In the genomic region with DNA sequence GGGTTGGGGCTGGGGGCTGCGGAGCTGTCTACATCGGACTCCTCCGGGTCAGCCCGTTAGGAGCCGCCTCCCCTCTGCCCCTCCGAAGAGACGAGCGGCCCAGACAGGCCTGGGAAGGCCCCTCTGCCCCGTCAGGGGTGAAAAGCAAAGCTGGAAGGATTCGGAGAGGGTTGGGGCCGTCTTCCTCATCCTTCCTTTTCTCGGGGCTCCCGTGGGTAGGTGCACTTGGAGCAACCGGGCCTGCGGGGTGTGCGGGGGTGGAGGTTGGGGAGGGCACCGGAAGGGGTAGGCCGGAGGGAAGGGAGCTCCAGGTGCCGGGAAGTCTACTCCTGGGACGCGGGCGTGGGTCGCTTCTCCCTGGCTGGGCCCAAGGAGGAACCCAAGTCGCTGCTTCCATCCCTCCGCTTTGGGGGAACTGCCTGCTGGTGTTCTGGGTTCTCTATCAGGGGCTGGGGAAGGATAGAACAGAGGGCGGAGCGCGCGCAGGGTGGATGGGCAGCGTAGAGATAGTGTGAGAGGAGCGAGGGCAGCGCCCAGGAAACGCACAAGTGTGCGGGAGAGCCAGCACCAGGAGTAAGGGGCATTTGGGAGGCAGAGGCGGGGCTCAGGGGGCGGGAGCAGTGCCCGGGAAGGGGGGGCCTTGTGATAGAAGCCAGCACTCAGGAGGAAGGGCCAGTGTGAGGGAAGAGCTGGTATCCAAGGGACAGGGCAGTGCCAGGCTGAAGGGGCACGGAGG, we compare ENCODE assay signal across 8 cellular contexts. TPM values are rescaled to one million over a fixed set of nuclear protein-coding genes. Genes with fewer than 3 reads are reported as not detected.
DNase-seq lines count a peak whose midpoint lies in the region; ATAC-seq, FAIRE-seq and TF ChIP-seq lines count a peak whose summit lies in the region.

No MANE protein-coding gene starts in this region.

- FAIRE-seq in keratinocyte (lab: Jason Lieb, UNC), result no peak

- H3K4me2 ChIP-seq in mammary epithelial cell (ENCODE audit: insufficient read depth, low read depth, low read length), result peak overlapping the region; percentile 96
- peak overlapping the region; percentile 74 for H3K4me2 ChIP-seq in keratinocyte (ENCODE audit: control insufficient read depth, extremely low read depth, insufficient read depth, low read depth, low read length)

- peaks cover 45% of the 10 kb centered on the region for H3K79me2 ChIP-seq in mammary epithelial cell (ENCODE audit: insufficient read depth, low read length)
- H3K79me2 ChIP-seq in keratinocyte (ENCODE audit: control insufficient read depth, insufficient read depth, low read length), result peaks cover 25% of the 10 kb centered on the region

- no peaks in the 10 kb centered on the region for H3K9me3 ChIP-seq in CD4-positive, CD25-positive, alpha-beta regulatory T cell (ENCODE audit: control insufficient read depth in 2 of 2, low read length in 2 of 2)
- H3K9me3 ChIP-seq in MG63, result no peaks in the 10 kb centered on the region
- H3K9me3 ChIP-seq in mammary epithelial cell (replicated peaks; ENCODE audit: insufficient read depth, low read length), result no peaks in the 10 kb centered on the region
- H3K9me3 ChIP-seq in keratinocyte (ENCODE audit: control insufficient read depth, low read depth, low read length), result no peaks in the 10 kb centered on the region

- peak overlapping the region; percentile 57 for H3K4me3 ChIP-seq in CD4-positive, CD25-positive, alpha-beta regulatory T cell (ENCODE audit: low read depth, low read length)
- H3K4me3 ChIP-seq in MG63 (peak overlapping the region; percentile 75), mammary epithelial cell (replicated peaks in 1 of 3; ENCODE audit: insufficient read depth in 1 of 3, low read depth in 2 of 3, low read length in 3 of 3) (peak overlapping the region; percentile 75 to 88 (median 85)), keratinocyte (ENCODE audit: control insufficient read depth in 2 of 3, extremely low read depth in 1 of 3, insufficient read depth in 2 of 3, low read depth in 1 of 3, low read length in 3 of 3) (peak overlapping the region; percentile 59 to 97 (median 95))

- BruUV-seq in mammary epithelial cell (replicated peaks; lab: Mats Ljungman, UMichigan), result TSS peak; percentile 45

- H3K4me3 Mint-ChIP-seq in CD4-positive, CD25-positive, alpha-beta regulatory T cell, result peak overlapping the region; percentile 97 to 99 (median 98)

- no peaks in the 10 kb centered on the region for H3K9me1 ChIP-seq in keratinocyte (ENCODE audit: control insufficient read depth, extremely low read depth, insufficient read depth, low read length)

- 0% methylated on average over 4 of the region's 38 CpGs for WGBS in mammary epithelial cell (ENCODE audit: low coverage, missing lambda C conversion rate)

- intact Hi-C loops in mammary epithelial cell (cut with micrococcal nuclease), result loop anchor here (1.0 to 10.0 kb wide), 5 partner anchors 17 to 403 kb away; a partner anchor contains a TSS

- peaks cover 4 to 47% (median 34%) of the 10 kb centered on the region in 4 donors for H3K4me1 Mint-ChIP-seq in CD4-positive, CD25-positive, alpha-beta regulatory T cell

- H2AFZ ChIP-seq in mammary epithelial cell (ENCODE audit: low read depth, low read length) (peak overlapping the region; percentile 86), keratinocyte (ENCODE audit: control insufficient read depth, low read length) (peak overlapping the region; percentile 63)

- no peak for TF ChIP-seq CTCF in mammary epithelial cell (conservative IDR thresholded peaks at IDR 0.05 in 1 of 2, IDR thresholded peaks at IDR 0.05 in 1 of 2; ENCODE audit: extremely low read depth in 1 of 2, insufficient read depth in 1 of 2, low read depth in 1 of 2, low read length in 2 of 2)
- TF ChIP-seq CTCF in keratinocyte (optimal IDR thresholded peaks at IDR 0.05 in 1 of 3, IDR thresholded peaks at IDR 0.05 in 1 of 3, conservative IDR thresholded peaks at IDR 0.05 in 1 of 3; ENCODE audit: extremely low read depth in 1 of 3, insufficient read depth in 2 of 3, low read length in 3 of 3), result no peak

- peaks cover 33% of the 10 kb centered on the region for H3K4me1 ChIP-seq in CD4-positive, CD25-positive, alpha-beta regulatory T cell (ENCODE audit: control insufficient read depth, insufficient read depth, low read length, poor library complexity, severe bottlenecking)
- H3K4me1 ChIP-seq in mammary epithelial cell (ENCODE audit: insufficient read depth, low read length), result peaks cover 20% of the 10 kb centered on the region
- H3K4me1 ChIP-seq in keratinocyte (ENCODE audit: control insufficient read depth, extremely low read depth, insufficient read depth, low read length), result peaks cover 22% of the 10 kb centered on the region

- in situ Hi-C loops in mammary epithelial cell (cut with MboI; ENCODE audit: low sequenced_read_pairs in 2 of 2), result loop anchor here in 1 of 2 donors (25.0 kb wide), 1 partner anchor 425 kb away; no protein-coding TSS in a partner anchor

- H3K9ac ChIP-seq in mammary epithelial cell (ENCODE audit: insufficient read depth, low read length) (peak overlapping the region; percentile 46), keratinocyte (ENCODE audit: control insufficient read depth, extremely low read depth, insufficient read depth, low read length) (peak overlapping the region; percentile 83)

- dilution Hi-C loops in mammary epithelial cell (cut with HindIII; ENCODE audit: low sequenced_read_pairs) (no loop called here), keratinocyte (cut with MboI; ENCODE audit: extremely low pct_ligation_motif_present, low sequenced_read_pairs) (no loop called here)

- DNase-seq in CD4-positive, CD25-positive, alpha-beta regulatory T cell, result peak; percentile 26 to 55 (median 33)
- DNase-seq in MG63, result peak; percentile 88
- DNase-seq in T-helper 22 cell (ENCODE audit: low read depth), result peak; percentile 28
- peak; percentile 71 for DNase-seq in mammary epithelial cell
- DNase-seq in keratinocyte (ENCODE audit: low read depth, low spot score), result no peak
- peak; percentile 20 to 42 (median 41) for DNase-seq in stimulated activated CD4-positive, alpha-beta T cell treated with anti-CD3 and anti-CD28 coated beads, Interleukin-12 subunit alpha, Interleukin-12 subunit beta, amount 100 ng/mL, for 48 hours (ENCODE audit: low read depth in 2 of 3, low spot score in 1 of 3)
- DNase-seq in cerebellar nuclear complex (lab: John Stamatoyannopoulos, UW), result no peak

- peak; percentile 3 for ATAC-seq in CD4-positive, CD25-positive, alpha-beta regulatory T cell (ENCODE audit: low read depth in 2 of 2)
- peak; percentile 3 for ATAC-seq in GM21390 (IDR thresholded peaks at IDR 0.05; ENCODE audit: unreplicated experiment)

- H3K36me3 Mint-ChIP-seq in CD4-positive, CD25-positive, alpha-beta regulatory T cell, result peaks cover 12% of the 10 kb centered on the region

- peak overlapping the region; percentile 84 for H3K27ac ChIP-seq in CD4-positive, CD25-positive, alpha-beta regulatory T cell (ENCODE audit: insufficient read depth, low read length, poor library complexity, severe bottlenecking)
- H3K27ac ChIP-seq in mammary epithelial cell (ENCODE audit: insufficient read depth, low read depth, low read length), result peak overlapping the region; percentile 66
- H3K27ac ChIP-seq in keratinocyte (ENCODE audit: control insufficient read depth, insufficient read depth, low read length), result peak overlapping the region; percentile 82

- no peaks in the 10 kb centered on the region for H4K20me1 ChIP-seq in mammary epithelial cell (ENCODE audit: insufficient read depth, low read length)
- no peaks in the 10 kb centered on the region for H4K20me1 ChIP-seq in keratinocyte (ENCODE audit: control insufficient read depth, extremely low read depth, insufficient read depth, low read length)

- H3K27me3 Mint-ChIP-seq in CD4-positive, CD25-positive, alpha-beta regulatory T cell, result peaks cover 6% of the 10 kb centered on the region

- CTCF ChIA-PET in mammary epithelial cell (lab: Charles Lee; ENCODE audit: low non-redundant PET), result interaction anchor here (0.6 to 0.7 kb wide), 3 partner anchors 59 to 168 kb away, joined by 3 to 4 read pairs (median 4); no protein-coding TSS in a partner anchor

- H3K27ac Mint-ChIP-seq in CD4-positive, CD25-positive, alpha-beta regulatory T cell, result peak overlapping the region; percentile 93 to 97 (median 96)

- no peaks in the 10 kb centered on the region for H3K27me3 ChIP-seq in CD4-positive, CD25-positive, alpha-beta regulatory T cell (ENCODE audit: control insufficient read depth, insufficient read depth, low read length)
- H3K27me3 ChIP-seq in MG63 (no peaks in the 10 kb centered on the region), mammary epithelial cell (ENCODE audit: insufficient read depth, low read length) (no peaks in the 10 kb centered on the region), keratinocyte (ENCODE audit: control insufficient read depth, extremely low read depth, insufficient read depth, low read length) (no peaks in the 10 kb centered on the region)

- H3K9me3 Mint-ChIP-seq in CD4-positive, CD25-positive, alpha-beta regulatory T cell, result no peaks in the 10 kb centered on the region

- peaks cover 6% of the 10 kb centered on the region for H3K36me3 ChIP-seq in CD4-positive, CD25-positive, alpha-beta regulatory T cell (ENCODE audit: control insufficient read depth, insufficient read depth, low read length)
- H3K36me3 ChIP-seq in MG63, result peaks cover 34% of the 10 kb centered on the region
- H3K36me3 ChIP-seq in mammary epithelial cell (ENCODE audit: insufficient read depth, low read length), result peaks cover 16% of the 10 kb centered on the region
- peaks cover 12 to 16% of the 10 kb centered on the region in 2 experiments for H3K36me3 ChIP-seq in keratinocyte (ENCODE audit: control insufficient read depth in 2 of 2, extremely low read depth in 1 of 2, insufficient read depth in 2 of 2, low read length in 2 of 2)

RNA-seq across cellular contexts. Expression of a gene that starts 0.6 kb away (rescaled TPM):
- 39.4 TPM for total RNA-seq in CD4-positive, CD25-positive, alpha-beta regulatory T cell
- 10 to 100 TPM; 56.8 to 64.9 (median 60.3) TPM for polyA plus RNA-seq in CD4-positive, CD25-positive, alpha-beta regulatory T cell
- 138 and 139 TPM in 2 replicates for total RNA-seq in MG63 (2014; rRNA removed; shearing (Covaris generic); ENCODE audit: low replicate concordance)
- 10 to 100 TPM; 41.7 to 78.2 TPM for total RNA-seq in mammary epithelial cell
- polyA plus RNA-seq in mammary epithelial cell (169 TPM), keratinocyte (132 to 202 TPM (median 135 TPM) in 3 replicates)
- polyA minus RNA-seq in mammary epithelial cell (107 TPM), keratinocyte (33.1 to 71.8 TPM (median 37.7 TPM) in 3 replicates)
- 34.8 TPM for polyA plus RNA-seq in keratinocyte (2011; ENCODE audit: low read depth)
- 122 and 127 TPM in 2 replicates for polyA plus RNA-seq in keratinocyte (2011; cell fraction: cytosol; rRNA removed)
- polyA plus RNA-seq in keratinocyte (2011; cell fraction: nucleus; rRNA removed), result 263 and 367 TPM in 2 replicates
- polyA plus RNA-seq in keratinocyte (2012; ENCODE audit: low replicate concordance), result 80.1 and 82.0 TPM in 2 replicates
- polyA minus RNA-seq in keratinocyte (2011; cell fraction: cytosol; rRNA and poly(A)+ RNA removed), result 39.3 TPM
- 34.3 and 40.5 TPM in 2 replicates for polyA minus RNA-seq in keratinocyte (2011; cell fraction: nucleus; rRNA and poly(A)+ RNA removed)

RNA-seq across cellular contexts. Expression of a gene that starts 0.7 kb away (rescaled TPM):
- total RNA-seq in CD4-positive, CD25-positive, alpha-beta regulatory T cell, result 4.7 TPM
- polyA plus RNA-seq in CD4-positive, CD25-positive, alpha-beta regulatory T cell, result under 1 TPM in 3 of 4 donors, not detected in 1; 0.30 to 0.59 (median 0.54) TPM
- total RNA-seq in MG63 (2014; rRNA removed; shearing (Covaris generic); ENCODE audit: low replicate concordance), result 2.6 and 2.9 TPM in 2 replicates
- total RNA-seq in mammary epithelial cell, result 10 to 100 TPM in 1 of 2 donors, 1 to 10 TPM in 1; 5.7 to 10.7 TPM
- polyA plus RNA-seq in mammary epithelial cell, result 5.1 TPM
- 6.6 TPM for polyA minus RNA-seq in mammary epithelial cell
- 3.1 to 3.3 TPM (median 3.2 TPM) in 3 replicates for polyA plus RNA-seq in keratinocyte
- polyA plus RNA-seq in keratinocyte (2011; ENCODE audit: low read depth), result 2.0 TPM
- polyA plus RNA-seq in keratinocyte (2011; cell fraction: cytosol; rRNA removed), result 1.2 and 1.7 TPM in 2 replicates
- polyA plus RNA-seq in keratinocyte (2011; cell fraction: nucleus; rRNA removed), result 9.8 and 12.7 TPM in 2 replicates
- polyA plus RNA-seq in keratinocyte (2012; ENCODE audit: low replicate concordance), result 1.7 and 2.6 TPM in 2 replicates
- polyA minus RNA-seq in keratinocyte, result 4.9 to 11.4 TPM (median 5.6 TPM) in 3 replicates
- polyA minus RNA-seq in keratinocyte (2011; cell fraction: cytosol; rRNA and poly(A)+ RNA removed), result 15.9 TPM
- 4.9 and 10.5 TPM in 2 replicates for polyA minus RNA-seq in keratinocyte (2011; cell fraction: nucleus; rRNA and poly(A)+ RNA removed)

RNA-seq across cellular contexts. Expression of a gene that starts 15.9 kb away (rescaled TPM):
- not detected for total RNA-seq in CD4-positive, CD25-positive, alpha-beta regulatory T cell
- not detected for polyA plus RNA-seq in CD4-positive, CD25-positive, alpha-beta regulatory T cell
- total RNA-seq in MG63 (2014; rRNA removed; shearing (Covaris generic); ENCODE audit: low replicate concordance), result not detected in 2 replicates
- not detected for total RNA-seq in mammary epithelial cell
- not detected for polyA plus RNA-seq in mammary epithelial cell
- polyA minus RNA-seq in mammary epithelial cell, result not detected
- polyA plus RNA-seq in keratinocyte, result not detected in 3 replicates
- polyA plus RNA-seq in keratinocyte (2011; ENCODE audit: low read depth), result not detected
- polyA plus RNA-seq in keratinocyte (2011; cell fraction: cytosol; rRNA removed), result not detected in 2 replicates
- not detected in 2 replicates for polyA plus RNA-seq in keratinocyte (2011; cell fraction: nucleus; rRNA removed)
- polyA plus RNA-seq in keratinocyte (2012; ENCODE audit: low replicate concordance), result not detected in 2 replicates
- polyA minus RNA-seq in keratinocyte, result not detected in 3 replicates
- polyA minus RNA-seq in keratinocyte (2011; cell fraction: cytosol; rRNA and poly(A)+ RNA removed), result not detected
- not detected in 2 replicates for polyA minus RNA-seq in keratinocyte (2011; cell fraction: nucleus; rRNA and poly(A)+ RNA removed)

RNA-seq across cellular contexts. Expression of a gene that starts 17.8 kb away (rescaled TPM):
- total RNA-seq in CD4-positive, CD25-positive, alpha-beta regulatory T cell, result not detected
- not detected for polyA plus RNA-seq in CD4-positive, CD25-positive, alpha-beta regulatory T cell
- total RNA-seq in MG63 (2014; rRNA removed; shearing (Covaris generic); ENCODE audit: low replicate concordance), result 0.03 TPM in 1 of 2 replicates, not detected in the other
- total RNA-seq in mammary epithelial cell, result not detected
- polyA plus RNA-seq in mammary epithelial cell (not detected), keratinocyte (not detected in 3 replicates)
- polyA minus RNA-seq in mammary epithelial cell (not detected), keratinocyte (not detected in 3 replicates)
- not detected for polyA plus RNA-seq in keratinocyte (2011; ENCODE audit: low read depth)
- polyA plus RNA-seq in keratinocyte (2011; cell fraction: cytosol; rRNA removed), result not detected in 2 replicates
- 0.11 TPM in 1 of 2 replicates, not detected in the other for polyA plus RNA-seq in keratinocyte (2011; cell fraction: nucleus; rRNA removed)
- polyA plus RNA-seq in keratinocyte (2012; ENCODE audit: low replicate concordance), result not detected in 2 replicates
- not detected for polyA minus RNA-seq in keratinocyte (2011; cell fraction: cytosol; rRNA and poly(A)+ RNA removed)
- polyA minus RNA-seq in keratinocyte (2011; cell fraction: nucleus; rRNA and poly(A)+ RNA removed), result not detected in 2 replicates

RNA-seq across cellular contexts. Expression of a gene that starts 24.7 kb away (rescaled TPM):
- 13.8 TPM for total RNA-seq in CD4-positive, CD25-positive, alpha-beta regulatory T cell
- 1 to 10 TPM; 2.0 to 4.3 (median 2.3) TPM for polyA plus RNA-seq in CD4-positive, CD25-positive, alpha-beta regulatory T cell
- 4.8 and 8.8 TPM in 2 replicates for total RNA-seq in MG63 (2014; rRNA removed; shearing (Covaris generic); ENCODE audit: low replicate concordance)
- total RNA-seq in mammary epithelial cell, result 10 to 100 TPM; 10.7 to 15.5 TPM
- polyA plus RNA-seq in mammary epithelial cell (12.1 TPM), keratinocyte (10.8 to 17.4 TPM (median 12.1 TPM) in 3 replicates)
- polyA minus RNA-seq in mammary epithelial cell (14.8 TPM), keratinocyte (7.2 to 17.9 TPM (median 7.8 TPM) in 3 replicates)
- 8.9 TPM for polyA plus RNA-seq in keratinocyte (2011; ENCODE audit: low read depth)
- 5.6 and 17.2 TPM in 2 replicates for polyA plus RNA-seq in keratinocyte (2011; cell fraction: cytosol; rRNA removed)
- 16.2 and 17.3 TPM in 2 replicates for polyA plus RNA-seq in keratinocyte (2011; cell fraction: nucleus; rRNA removed)
- polyA plus RNA-seq in keratinocyte (2012; ENCODE audit: low replicate concordance), result 8.7 and 23.6 TPM in 2 replicates
- polyA minus RNA-seq in keratinocyte (2011; cell fraction: cytosol; rRNA and poly(A)+ RNA removed), result 16.1 TPM
- polyA minus RNA-seq in keratinocyte (2011; cell fraction: nucleus; rRNA and poly(A)+ RNA removed), result 8.5 and 9.5 TPM in 2 replicates

Comparison
In these comparisons a context has a peak if more than half of its experiments do, and no peak if none do; other contexts are left out.
1. DNase-seq: peak in CD4-positive, CD25-positive, alpha-beta regulatory T cell (3 of 3), MG63 (single experiment), T-helper 22 cell (single experiment), mammary epithelial cell (single experiment) and stimulated activated CD4-positive, alpha-beta T cell treated with anti-CD3 and anti-CD28 coated beads, Interleukin-12 subunit alpha, Interleukin-12 subunit beta, amount 100 ng/mL, for 48 hours (3 of 3); none in keratinocyte (single experiment) and cerebellar nuclear complex (0 of 2).
2. Peak in every context shown above with its lines, with median percentiles within 50 percentile points of each other: H3K27ac ChIP-seq and H3K4me3 ChIP-seq.